ENCODE assay signal across 13 cellular contexts in the genomic region with DNA sequence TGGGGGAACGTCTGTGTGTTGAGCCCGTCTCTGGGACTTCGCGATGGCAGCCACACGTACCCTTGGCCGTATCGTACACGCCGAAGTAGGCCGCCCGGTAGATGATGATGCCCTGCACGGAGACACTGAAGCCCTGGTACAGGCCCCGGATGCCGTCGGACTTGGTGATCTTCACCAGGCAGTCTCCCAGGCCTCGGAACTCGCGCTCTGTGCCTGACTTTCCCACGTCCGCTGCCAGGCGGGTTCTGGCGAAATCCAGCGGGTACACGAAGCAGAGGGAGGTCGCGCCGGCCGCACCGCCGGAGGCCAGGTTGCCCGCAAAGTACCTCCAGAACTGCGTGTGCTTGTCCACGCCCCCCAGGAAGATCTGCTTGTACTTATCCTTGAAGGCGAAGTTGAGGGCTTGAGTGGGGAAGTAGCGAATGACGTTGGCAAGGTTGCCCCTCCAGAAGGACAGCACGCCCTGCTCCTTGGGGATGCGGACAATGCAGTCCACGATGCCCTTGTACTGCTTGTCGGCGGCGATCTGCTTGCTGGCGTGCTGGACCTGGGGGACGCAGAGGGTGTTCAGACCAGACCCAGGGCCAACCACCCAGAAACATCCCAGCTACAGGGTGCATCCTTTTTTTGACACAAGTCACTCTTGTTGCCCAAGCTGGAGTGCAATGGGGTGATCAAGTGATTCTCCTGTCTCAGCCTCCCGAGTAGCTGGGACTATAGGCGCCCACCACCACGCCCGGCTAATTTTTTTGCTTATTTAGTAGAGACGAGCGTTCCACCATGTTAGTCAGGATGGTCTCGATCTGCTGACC. TPM values are rescaled to one million over a fixed set of nuclear protein-coding genes. Genes with fewer than 3 reads are reported as not detected.
DNase-seq lines count a peak whose midpoint lies in the region; ATAC-seq and TF ChIP-seq lines count a peak whose summit lies in the region.
"Had no signal": no experiment of that assay in that cellular context is flagged by ENCODE, and none has a peak within 500 bp of the region (broad histone marks: within the 10 kb centered on the region; RNA-seq: fewer than 3 reads in every experiment).

No MANE protein-coding gene starts in this region.

- no peak overlapping the region for H3K27ac Mint-ChIP-seq in CD8-positive, alpha-beta T cell

- dilution Hi-C loops in mammary epithelial cell (cut with HindIII; ENCODE audit: low sequenced_read_pairs), result no loop called here

- peaks cover 59% of the 10 kb centered on the region for H3K36me3 Mint-ChIP-seq in CD8-positive, alpha-beta T cell

- no peak overlapping the region for H2AK5ac ChIP-seq in mesenchymal stem cell (ENCODE audit: low read length, severe bottlenecking)

- no peak overlapping the region for H3K14ac ChIP-seq in mesenchymal stem cell (ENCODE audit: low read length in 2 of 2)

- H4K20me1 ChIP-seq in mammary epithelial cell (ENCODE audit: insufficient read depth, low read length) (peaks cover 16% of the 10 kb centered on the region), osteoblast (ENCODE audit: insufficient read depth, low read length) (peaks cover 68% of the 10 kb centered on the region)

- TF ChIP-seq CTCF in CD8-positive, alpha-beta T cell (IDR thresholded peaks at IDR 0.05), result no peak
- no peak for TF ChIP-seq CTCF in mammary epithelial cell (conservative IDR thresholded peaks at IDR 0.05 in 1 of 2, IDR thresholded peaks at IDR 0.05 in 1 of 2; ENCODE audit: extremely low read depth in 1 of 2, insufficient read depth in 1 of 2, low read depth in 1 of 2, low read length in 2 of 2)
- no peak for TF ChIP-seq CTCF in osteoblast (IDR thresholded peaks at IDR 0.05; ENCODE audit: extremely low read depth, low read depth, low read length)
- no peak for TF ChIP-seq CTCF in GM13976 (IDR thresholded peaks at IDR 0.05; ENCODE audit: borderline replicate concordance, control extremely low read depth, extremely low read depth, insufficient read depth, missing control alignments)

- H3K27me3 ChIP-seq in CD8-positive, alpha-beta T cell (ENCODE audit: insufficient read depth, low read length), result no peaks in the 10 kb centered on the region
- H3K27me3 ChIP-seq in NT2/D1 (ENCODE audit: insufficient read depth, insufficient read length) (no peaks in the 10 kb centered on the region), mammary epithelial cell (ENCODE audit: insufficient read depth, low read length) (no peaks in the 10 kb centered on the region), osteoblast (ENCODE audit: insufficient read depth, low read length) (no peaks in the 10 kb centered on the region), mesenchymal stem cell (ENCODE audit: control insufficient read depth in 1 of 2, insufficient read depth in 1 of 2, low read length in 2 of 2) (no peaks in the 10 kb centered on the region)
- H3K27me3 ChIP-seq: breast epithelium, foreskin keratinocyte had no signal

- H3K79me2 ChIP-seq in mammary epithelial cell (ENCODE audit: insufficient read depth, low read length) (peaks cover 82% of the 10 kb centered on the region), osteoblast (ENCODE audit: insufficient read depth, low read length) (peaks cover 62% of the 10 kb centered on the region)

- no peak overlapping the region for H4K8ac ChIP-seq in mesenchymal stem cell (ENCODE audit: low read length)

- in situ Hi-C loops in mammary epithelial cell (cut with MboI; ENCODE audit: low sequenced_read_pairs in 2 of 2) (no loop called here), GM13976 (cut with MboI; ENCODE audit: low sequenced_read_pairs, unreplicated experiment) (loop anchor here (10.0 kb wide), 1 partner anchor 135 kb away; no protein-coding TSS in a partner anchor)

- WGBS in mammary epithelial cell (ENCODE audit: low coverage, missing lambda C conversion rate), result 93% methylated on average over 37 of the region's 51 CpGs
- 97% methylated on average over 51 of the region's 51 CpGs for WGBS in mesenchymal stem cell

- no peak overlapping the region for H3K4me3 ChIP-seq in CD8-positive, alpha-beta T cell (ENCODE audit: low read depth, low read length)
- H3K4me3 ChIP-seq in NT2/D1 (ENCODE audit: insufficient read length, low read depth) (peak overlapping the region; percentile 16), mammary epithelial cell (replicated peaks in 1 of 3; ENCODE audit: insufficient read depth in 1 of 3, low read depth in 2 of 3, low read length in 3 of 3) (no peak overlapping the region), osteoblast (ENCODE audit: insufficient read depth, low read length) (no peak overlapping the region), mesenchymal stem cell (ENCODE audit: insufficient read depth in 1 of 2, low read depth in 1 of 2, low read length in 2 of 2) (no peak overlapping the region)

- peak overlapping the region; percentile 54 for H3K4me3 Mint-ChIP-seq in CD8-positive, alpha-beta T cell

- peak overlapping the region; percentile 72 for H3K9ac ChIP-seq in NT2/D1 (ENCODE audit: insufficient read length, low read depth)
- no peak overlapping the region for H3K9ac ChIP-seq in mammary epithelial cell (ENCODE audit: insufficient read depth, low read length)
- no peak overlapping the region for H3K9ac ChIP-seq in mesenchymal stem cell (ENCODE audit: low read length)

- H3K23ac ChIP-seq in mesenchymal stem cell (ENCODE audit: low read length in 2 of 2), result no peak overlapping the region

- H3K79me1 ChIP-seq in mesenchymal stem cell (replicated peaks; ENCODE audit: low read length, poor library complexity, severe bottlenecking), result peaks cover 4% of the 10 kb centered on the region

- H2BK120ac ChIP-seq in mesenchymal stem cell (ENCODE audit: low read depth, low read length), result no peak overlapping the region

- CTCF ChIA-PET in CD8-positive, alpha-beta T cell (lab: Charles Lee), result no interaction called here
- CTCF ChIA-PET in mammary epithelial cell (lab: Charles Lee; ENCODE audit: low non-redundant PET), result no interaction called here

- no peak overlapping the region for H3K4ac ChIP-seq in mesenchymal stem cell (ENCODE audit: low read depth in 1 of 2, low read length in 2 of 2)

- no peak overlapping the region for H3K27ac ChIP-seq in CD8-positive, alpha-beta T cell (ENCODE audit: low read depth, low read length)
- H3K27ac ChIP-seq in mammary epithelial cell (ENCODE audit: insufficient read depth, low read depth, low read length) (no peak overlapping the region), osteoblast (ENCODE audit: low read depth, low read length) (no peak overlapping the region), mesenchymal stem cell (ENCODE audit: low read length, poor library complexity, severe bottlenecking) (no peak overlapping the region)
- H3K27ac ChIP-seq: breast epithelium, foreskin keratinocyte had no signal

- POLR2A ChIA-PET in CD8-positive, alpha-beta T cell (lab: Charles Lee), result no interaction called here

- H3K9me3 Mint-ChIP-seq in CD8-positive, alpha-beta T cell, result no peaks in the 10 kb centered on the region

- H3K27me3 Mint-ChIP-seq in CD8-positive, alpha-beta T cell (ENCODE audit: low read depth), result no peaks in the 10 kb centered on the region

- ATAC-seq in CD8-positive, alpha-beta T cell, result no peak
- ATAC-seq: foreskin keratinocyte had no signal

- H3K4me2 ChIP-seq in mammary epithelial cell (ENCODE audit: insufficient read depth, low read depth, low read length), result peak overlapping the region; percentile 22
- no peak overlapping the region for H3K4me2 ChIP-seq in osteoblast (ENCODE audit: insufficient read depth, low read length)
- no peak overlapping the region for H3K4me2 ChIP-seq in mesenchymal stem cell (ENCODE audit: low read length, poor library complexity, severe bottlenecking)

- no peak overlapping the region for H2BK12ac ChIP-seq in mesenchymal stem cell (ENCODE audit: low read length in 2 of 2)

- H2BK15ac ChIP-seq in mesenchymal stem cell (ENCODE audit: low read depth, poor library complexity, severe bottlenecking), result no peak overlapping the region

- H3K4me1 Mint-ChIP-seq in CD8-positive, alpha-beta T cell (ENCODE audit: low read depth), result peaks cover 39% of the 10 kb centered on the region

- H3K9me3 ChIP-seq in CD8-positive, alpha-beta T cell (ENCODE audit: low read length), result no peaks in the 10 kb centered on the region
- no peaks in the 10 kb centered on the region for H3K9me3 ChIP-seq in NT2/D1 (ENCODE audit: insufficient read depth, low read length)
- H3K9me3 ChIP-seq in mammary epithelial cell (replicated peaks; ENCODE audit: insufficient read depth, low read length), result no peaks in the 10 kb centered on the region
- no peaks in the 10 kb centered on the region for H3K9me3 ChIP-seq in osteoblast (ENCODE audit: low read depth, low read length)
- H3K9me3 ChIP-seq in mesenchymal stem cell (ENCODE audit: control insufficient read depth, low read length), result no peaks in the 10 kb centered on the region
- H3K9me3 ChIP-seq: breast epithelium had no signal

- H3K18ac ChIP-seq in mesenchymal stem cell (ENCODE audit: low read depth in 1 of 2, low read length in 2 of 2), result no peak overlapping the region

- no peak overlapping the region for H2BK5ac ChIP-seq in mesenchymal stem cell (ENCODE audit: low read depth, low read length, poor library complexity, severe bottlenecking)

- peak in 1 of 7 experiments; percentile 44 for DNase-seq in CD8-positive, alpha-beta T cell
- DNase-seq in NT2/D1 (ENCODE audit: low read depth, low spot score) (no peak), mammary epithelial cell (no peak), osteoblast (ENCODE audit: insufficient read length, low spot score, missing footprints) (peak; percentile 75), GM13976 (ENCODE audit: low spot score) (no peak), mesenchymal stem cell (no peak), germinal center (ENCODE audit: low spot score) (no peak), NCI-H510A treated with DMSO at 0.1 percent for 48 hours (lab: John Stamatoyannopoulos, UW) (no peak)
- DNase-seq: foreskin keratinocyte, Kasumi-1, NCI-H748 treated with DMSO at 0.1 percent for 48 hours had no signal

- BruUV-seq in mammary epithelial cell (replicated peaks; lab: Mats Ljungman, UMichigan), result no TSS peak

- intact Hi-C loops in CD8-positive, alpha-beta T cell (cut with DNase I, micrococcal nuclease), result no loop called here
- intact Hi-C loops in mammary epithelial cell (cut with micrococcal nuclease), result no loop called here

- peaks cover 42% of the 10 kb centered on the region for H3K4me1 ChIP-seq in CD8-positive, alpha-beta T cell (ENCODE audit: insufficient read depth, low read length)
- H3K4me1 ChIP-seq in NT2/D1 (ENCODE audit: insufficient read depth, insufficient read length), result peaks cover 9% of the 10 kb centered on the region
- peaks cover 15% of the 10 kb centered on the region for H3K4me1 ChIP-seq in mammary epithelial cell (ENCODE audit: insufficient read depth, low read length)
- peaks cover 25% of the 10 kb centered on the region for H3K4me1 ChIP-seq in osteoblast (ENCODE audit: insufficient read depth, low read length)
- H3K4me1 ChIP-seq in mesenchymal stem cell (ENCODE audit: control insufficient read depth, insufficient read depth, low read depth, low read length), result peaks cover 18% of the 10 kb centered on the region
- H3K4me1 ChIP-seq: foreskin keratinocyte had no signal

- H3K36me3 ChIP-seq in CD8-positive, alpha-beta T cell (ENCODE audit: insufficient read depth, low read length), result peaks cover 58% of the 10 kb centered on the region
- H3K36me3 ChIP-seq in NT2/D1 (ENCODE audit: insufficient read depth, insufficient read length, low read length) (peaks cover 80% of the 10 kb centered on the region), mammary epithelial cell (ENCODE audit: insufficient read depth, low read length) (peaks cover 48% of the 10 kb centered on the region), osteoblast (ENCODE audit: insufficient read depth, low read length) (peaks cover 66% of the 10 kb centered on the region), mesenchymal stem cell (ENCODE audit: control insufficient read depth in 1 of 2, insufficient read depth in 2 of 2, low read depth in 1 of 2, low read length in 2 of 2) (peaks cover 59 to 69% of the 10 kb centered on the region in 2 experiments)
- H3K36me3 ChIP-seq: breast epithelium had no signal

- H2AFZ ChIP-seq in mammary epithelial cell (ENCODE audit: low read depth, low read length) (no peak overlapping the region), osteoblast (ENCODE audit: low read length) (no peak overlapping the region), mesenchymal stem cell (ENCODE audit: low read depth, low read length) (no peak overlapping the region)

- H4K91ac ChIP-seq in mesenchymal stem cell (ENCODE audit: low read length), result no peak overlapping the region

RNA-seq across cellular contexts. Expression of gene SLC25A6, which starts 2.5 kb away (rescaled TPM):
- total RNA-seq in CD8-positive, alpha-beta T cell, result 100 to 1,000 TPM; 382 to 404 TPM
- total RNA-seq in mammary epithelial cell (100 to 1,000 TPM; 215 to 270 TPM), osteoblast (182 and 203 TPM in 2 replicates)
- 386 TPM for polyA plus RNA-seq in mammary epithelial cell
- 83.2 TPM for polyA minus RNA-seq in mammary epithelial cell
- 554 TPM for polyA plus RNA-seq in mesenchymal stem cell (2013, experiment 1 of 2)
- polyA plus RNA-seq in mesenchymal stem cell (2013, experiment 2 of 2), result 544 TPM

RNA-seq across cellular contexts. Expression of gene IL3RA, which starts 52.8 kb away (rescaled TPM):
- 1 to 10 TPM in 1 of 2 experiments, under 1 TPM in 1; 0.94 to 1.1 TPM for total RNA-seq in CD8-positive, alpha-beta T cell
- total RNA-seq in mammary epithelial cell, result not detected
- not detected for polyA plus RNA-seq in mammary epithelial cell
- polyA minus RNA-seq in mammary epithelial cell, result not detected
- total RNA-seq in osteoblast, result 0.72 and 0.88 TPM in 2 replicates
- 1.4 TPM for polyA plus RNA-seq in mesenchymal stem cell (2013, experiment 1 of 2)
- polyA plus RNA-seq in mesenchymal stem cell (2013, experiment 2 of 2), result 1.4 TPM
- total RNA-seq: foreskin keratinocyte, G401 had no signal
- polyA plus RNA-seq: foreskin keratinocyte had no signal
